1 cellular context compared by ENCODE assay signal in genomic region chr1:227318003-227318851, GRCh38.
A peak's percentile ranks its signal among the peaks of the same experiment; 100 is the strongest.
TF ChIP-seq lines count a peak whose summit lies in the region.

Gene CDC42BPA (minus strand): TSS chr1:227318492. CDS start chr1:227317182, 1,310 bp downstream.

TF ChIP-seq in SK-N-SH, 30 proteins besides CTCF, POLR2A, EP300 and RAD21 (continued from another document):
- no peak for TF ChIP-seq PBX3 (IDR thresholded peaks at IDR 0.05)
- TF ChIP-seq NRF1 (IDR thresholded peaks at IDR 0.05; ENCODE audit: low read depth, low read length) = peak; percentile 23; the same call in 1 of the 2 replicates
- TF ChIP-seq CHD2 (IDR thresholded peaks at IDR 0.05; ENCODE audit: low read length, partially characterized antibody) = peak; percentile 65
- no peak for TF ChIP-seq SMC3 (IDR thresholded peaks at IDR 0.05; ENCODE audit: low read depth, low read length)
- TF ChIP-seq RCOR1 (IDR thresholded peaks at IDR 0.05; ENCODE audit: low read length) = 0 out of 2 replicates have a peak, but pooled peaks have one; percentile 7
- peak; percentile 88 for TF ChIP-seq YY1 (IDR thresholded peaks at IDR 0.05; ENCODE audit: low read depth)
- no peak for TF ChIP-seq FOXM1 (IDR thresholded peaks at IDR 0.05; ENCODE audit: low read depth)
- peak; percentile 11; the same call in 1 of the 2 replicates for TF ChIP-seq TCF12 (IDR thresholded peaks at IDR 0.05)
- 0 out of 2 replicates have a peak, but pooled peaks have one; percentile 43 for TF ChIP-seq ZBTB33 (IDR thresholded peaks at IDR 0.05; ENCODE audit: borderline replicate concordance, low read depth)
- TF ChIP-seq TAF1 (IDR thresholded peaks at IDR 0.05; ENCODE audit: borderline replicate concordance, low read depth, low read length) = peak; percentile 82
- TF ChIP-seq EZH2phosphoT487 (IDR thresholded peaks at IDR 0.05; ENCODE audit: borderline replicate concordance, low read depth) = no peak
- no peak for TF ChIP-seq REST (IDR thresholded peaks at IDR 0.05; ENCODE audit: low read depth, low read length)
- no peak for TF ChIP-seq USF2 (IDR thresholded peaks at IDR 0.05; ENCODE audit: borderline replicate concordance, low read depth, low read length)
- TF ChIP-seq SIN3A (IDR thresholded peaks at IDR 0.05; ENCODE audit: borderline replicate concordance, low read depth, low read length) = peak; percentile 60; the same call in 1 of the 2 replicates
- no peak for TF ChIP-seq MEF2A (IDR thresholded peaks at IDR 0.05; ENCODE audit: borderline replicate concordance, low read depth)
